In the genomic region with DNA sequence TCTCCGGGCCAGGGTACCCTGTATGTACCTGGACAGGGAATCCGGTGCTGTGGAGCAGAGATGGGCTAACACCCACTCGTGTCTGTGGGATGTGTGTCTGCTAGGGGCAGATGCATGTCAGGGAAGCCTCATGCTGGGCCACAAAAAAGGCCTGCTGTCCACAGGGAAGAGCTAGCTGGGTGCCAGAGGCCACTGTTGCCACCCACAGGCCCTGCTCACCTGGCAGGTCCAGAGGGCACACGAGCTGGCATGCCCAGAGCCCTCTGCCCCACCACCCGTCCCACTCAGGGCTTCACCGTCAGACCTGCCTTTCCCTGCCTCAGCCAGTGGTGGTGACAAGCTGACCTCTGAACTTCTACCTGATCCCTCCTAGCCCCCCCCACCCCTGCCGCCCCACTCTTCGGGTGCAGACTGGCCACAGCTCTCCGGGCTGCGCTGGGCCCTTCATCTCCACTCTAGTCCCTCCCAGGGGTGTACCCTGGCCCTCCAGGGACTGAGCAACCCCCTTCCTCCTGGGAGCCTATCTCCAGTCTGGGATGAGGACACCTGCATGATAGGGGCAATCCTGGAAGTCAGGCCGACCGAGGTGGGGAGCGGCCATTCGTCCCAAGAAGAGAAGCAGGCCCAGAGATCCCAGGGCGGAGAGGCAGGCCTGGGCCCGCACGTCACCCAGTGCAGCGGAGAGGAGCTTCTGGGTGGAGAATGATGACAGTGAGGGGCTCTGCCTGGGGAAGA, we compare ENCODE assay signal across 7 cellular contexts. TPM values are rescaled to one million over a fixed set of nuclear protein-coding genes. Genes with fewer than 3 reads are reported as not detected.
A peak's percentile ranks its signal among the peaks of the same experiment; 100 is the strongest.
DNase-seq lines count a peak whose midpoint lies in the region; ATAC-seq and TF ChIP-seq lines count a peak whose summit lies in the region.

No MANE protein-coding gene starts in this region.

- H3K4me1 ChIP-seq in iPS-15b (ENCODE audit: control insufficient read depth, insufficient read depth, low read length) = peaks cover 4% of the 10 kb centered on the region

- no peaks in the 10 kb centered on the region for H3K9me3 ChIP-seq in iPS-15b (ENCODE audit: control insufficient read depth, insufficient read depth, low read length)

- peak overlapping the region; percentile 24 for H3K9ac ChIP-seq in iPS-15b (ENCODE audit: low read depth, low read length)

- intact Hi-C loops in activated CD8-positive, alpha-beta T cell treated with anti-CD3 and anti-CD28 coated beads for 36 hours (cut with micrococcal nuclease) = no loop called here

- peaks cover 14% of the 10 kb centered on the region for H3K4me1 Mint-ChIP-seq in activated CD8-positive, alpha-beta T cell treated with anti-CD3 and anti-CD28 coated beads for 36 hours (ENCODE audit: low read depth)
- peaks cover 8 to 26% of the 10 kb centered on the region in 2 donors for H3K4me1 Mint-ChIP-seq in stimulated activated naive B cell treated with anti-CD40 and anti-IgM and Interleukin-4, amounts not matched to agents 10 μg/mL and 1 μg/mL and 100 μg/mL, for 72 hours

- no peaks in the 10 kb centered on the region for H3K27me3 ChIP-seq in iPS-15b (ENCODE audit: control insufficient read depth, insufficient read depth, low read length)

- peak overlapping the region; percentile 77 for H3K4me3 Mint-ChIP-seq in activated CD8-positive, alpha-beta T cell treated with anti-CD3 and anti-CD28 coated beads for 36 hours
- peak overlapping the region; percentile 88 to 89 for H3K4me3 Mint-ChIP-seq in stimulated activated naive B cell treated with anti-CD40 and anti-IgM and Interleukin-4, amounts not matched to agents 10 μg/mL and 1 μg/mL and 100 μg/mL, for 72 hours

- H3K27me3 Mint-ChIP-seq in activated CD8-positive, alpha-beta T cell treated with anti-CD3 and anti-CD28 coated beads for 36 hours = no peaks in the 10 kb centered on the region
- no peaks in the 10 kb centered on the region for H3K27me3 Mint-ChIP-seq in stimulated activated naive B cell treated with anti-CD40 and anti-IgM and Interleukin-4, amounts not matched to agents 10 μg/mL and 1 μg/mL and 100 μg/mL, for 72 hours

- DNase-seq in HFF-Myc (ENCODE audit: extremely low read depth, low read depth) (no peak), NCI-H524 (lab: John Stamatoyannopoulos, UW) (no peak), OCI-M2 (lab: John Stamatoyannopoulos, UW; ENCODE audit: unreplicated experiment) (no peak)
- no peak for DNase-seq in activated CD8-positive, alpha-beta T cell treated with anti-CD3 and anti-CD28 coated beads for 36 hours
- no peak for DNase-seq in stimulated activated naive B cell treated with anti-CD40 and anti-IgM and Interleukin-4, amounts not matched to agents 10 μg/mL and 1 μg/mL and 100 μg/mL, for 72 hours

- H3K9me3 Mint-ChIP-seq in activated CD8-positive, alpha-beta T cell treated with anti-CD3 and anti-CD28 coated beads for 36 hours = no peaks in the 10 kb centered on the region
- H3K9me3 Mint-ChIP-seq in stimulated activated naive B cell treated with anti-CD40 and anti-IgM and Interleukin-4, amounts not matched to agents 10 μg/mL and 1 μg/mL and 100 μg/mL, for 72 hours = no peaks in the 10 kb centered on the region

- H3K27ac Mint-ChIP-seq in activated CD8-positive, alpha-beta T cell treated with anti-CD3 and anti-CD28 coated beads for 36 hours = peak overlapping the region; percentile 80
- H3K27ac Mint-ChIP-seq in stimulated activated naive B cell treated with anti-CD40 and anti-IgM and Interleukin-4, amounts not matched to agents 10 μg/mL and 1 μg/mL and 100 μg/mL, for 72 hours = peak overlapping the region; percentile 93

- H3K4me3 ChIP-seq in HFF-Myc (replicated peaks; ENCODE audit: low read depth, low read length) = peak overlapping the region; percentile 79
- H3K4me3 ChIP-seq in iPS-15b (ENCODE audit: low read depth, low read length) = peak overlapping the region; percentile 74

- CTCF ChIA-PET in activated CD8-positive, alpha-beta T cell treated with anti-CD3 and anti-CD28 coated beads for 36 hours (lab: Charles Lee) = interaction anchor here (0.7 to 2.3 kb wide), 8 partner anchors 11 to 279 kb away, joined by 3 to 7 read pairs (median 3); a partner anchor contains a TSS

- peaks cover 11% of the 10 kb centered on the region for H3K36me3 Mint-ChIP-seq in activated CD8-positive, alpha-beta T cell treated with anti-CD3 and anti-CD28 coated beads for 36 hours (ENCODE audit: low read depth)
- H3K36me3 Mint-ChIP-seq in stimulated activated naive B cell treated with anti-CD40 and anti-IgM and Interleukin-4, amounts not matched to agents 10 μg/mL and 1 μg/mL and 100 μg/mL, for 72 hours = peaks cover 15 to 35% of the 10 kb centered on the region in 2 donors

- no peak for ATAC-seq in activated CD8-positive, alpha-beta T cell treated with anti-CD3 and anti-CD28 coated beads for 36 hours
- no peak for ATAC-seq in stimulated activated naive B cell treated with anti-CD40 and anti-IgM and Interleukin-4, amounts not matched to agents 10 μg/mL and 1 μg/mL and 100 μg/mL, for 72 hours (replicated peaks)
- no peak for ATAC-seq in GM21367 (IDR thresholded peaks at IDR 0.05; ENCODE audit: unreplicated experiment)

- no peak for TF ChIP-seq CTCF in HFF-Myc (IDR thresholded peaks at IDR 0.05; ENCODE audit: low read depth, low read length, missing control alignments)
- no peak for TF ChIP-seq CTCF in activated CD8-positive, alpha-beta T cell treated with anti-CD3 and anti-CD28 coated beads for 36 hours (IDR thresholded peaks at IDR 0.05)

- peaks cover 42% of the 10 kb centered on the region for H3K36me3 ChIP-seq in iPS-15b (ENCODE audit: control insufficient read depth, insufficient read depth, low read length)

- POLR2A ChIA-PET in activated CD8-positive, alpha-beta T cell treated with anti-CD3 and anti-CD28 coated beads for 36 hours (lab: Charles Lee) = interaction anchor here (0.7 to 2.8 kb wide), 13 partner anchors 9 to 261 kb away, joined by 3 to 14 read pairs (median 3); a partner anchor contains a TSS

RNA-seq across cellular contexts. Expression of a gene that starts 1.3 kb away (rescaled TPM):
- total RNA-seq in activated CD8-positive, alpha-beta T cell treated with anti-CD3 and anti-CD28 coated beads for 36 hours = 10 to 100 TPM; 33.3 to 36.7 TPM

RNA-seq across cellular contexts. Expression of a gene that starts 6.8 kb away (rescaled TPM):
- under 1 TPM; 0.20 to 0.25 TPM for total RNA-seq in activated CD8-positive, alpha-beta T cell treated with anti-CD3 and anti-CD28 coated beads for 36 hours

RNA-seq across cellular contexts. Expression of a gene that starts 8.3 kb away (rescaled TPM):
- total RNA-seq in activated CD8-positive, alpha-beta T cell treated with anti-CD3 and anti-CD28 coated beads for 36 hours = 10 to 100 TPM; 29.9 to 30.6 TPM

RNA-seq across cellular contexts. Expression of a gene that starts 13.0 kb away (rescaled TPM):
- total RNA-seq in activated CD8-positive, alpha-beta T cell treated with anti-CD3 and anti-CD28 coated beads for 36 hours = 1,000 to 10,000 TPM; 3,638 to 3,686 TPM

RNA-seq across cellular contexts. Expression of a gene that starts 19.4 kb away (rescaled TPM):
- total RNA-seq in activated CD8-positive, alpha-beta T cell treated with anti-CD3 and anti-CD28 coated beads for 36 hours = 10 to 100 TPM; 45.8 to 48.8 TPM
